Comparison of ENCODE assay signal across 10 cellular contexts in the genomic region with DNA sequence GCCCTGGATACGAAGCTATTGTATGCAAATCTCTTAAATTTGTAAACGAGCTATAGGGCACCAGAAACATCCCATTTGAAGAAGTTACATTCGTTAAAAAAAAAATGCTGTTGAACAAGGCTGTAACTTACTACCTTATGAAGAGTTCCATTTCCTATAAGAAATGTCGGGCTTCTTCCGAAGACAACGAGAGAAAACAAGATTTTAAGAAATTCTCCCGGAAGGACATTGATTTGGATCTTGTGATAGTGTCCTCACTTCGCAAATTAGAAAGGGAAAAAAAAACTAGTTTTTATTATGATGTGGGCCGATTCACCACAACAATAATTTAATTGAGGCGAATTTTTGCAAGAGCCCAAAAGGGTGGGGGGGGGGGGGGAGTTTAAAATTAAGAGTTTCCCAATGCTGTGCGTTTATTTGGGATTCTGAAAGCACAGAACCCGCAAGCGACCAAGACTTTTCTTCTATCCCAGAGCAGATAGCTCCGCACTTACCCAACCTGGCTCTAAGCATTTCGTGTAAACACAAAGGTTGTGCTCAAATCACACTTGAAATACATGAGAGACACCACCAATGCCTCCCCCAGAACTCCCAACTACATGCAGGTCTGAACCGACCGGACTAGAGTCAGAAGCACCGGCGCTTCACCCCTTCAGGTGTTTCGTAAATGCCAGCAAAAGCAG. TPM values are rescaled to one million over a fixed set of nuclear protein-coding genes. Genes with fewer than 3 reads are reported as not detected.
DNase-seq lines count a peak whose midpoint lies in the region; ATAC-seq, FAIRE-seq and TF ChIP-seq lines count a peak whose summit lies in the region.
"Had no signal": no experiment of that assay in that cellular context is flagged by ENCODE, and none has a peak within 500 bp of the region (broad histone marks: within the 10 kb centered on the region; RNA-seq: fewer than 3 reads in every experiment).

No MANE protein-coding gene starts in this region.

- FAIRE-seq in GM19239 (lab: Jason Lieb, UNC) = peak; percentile 39

- TF ChIP-seq POLR2A in prostate gland (IDR thresholded peaks at IDR 0.05) = no peak

- peaks cover 3% of the 10 kb centered on the region for H3K4me1 ChIP-seq in prostate gland (replicated peaks)

- H3K27ac ChIP-seq in prostate gland = peak overlapping the region in 1 of 2 donors; percentile 74
- H3K27ac ChIP-seq: thoracic aorta had no signal

- H3K36me3 ChIP-seq in prostate gland = no peaks in the 10 kb centered on the region
- H3K36me3 ChIP-seq: thoracic aorta had no signal

- H3K36me3 Mint-ChIP-seq in activated CD8-positive, alpha-beta T cell treated with anti-CD3 and anti-CD28 coated beads for 36 hours (ENCODE audit: low read depth) = peaks cover 2% of the 10 kb centered on the region

- POLR2A ChIA-PET in activated CD8-positive, alpha-beta T cell treated with anti-CD3 and anti-CD28 coated beads for 36 hours (lab: Charles Lee) = no interaction called here

- H3K27me3 ChIP-seq in prostate gland (replicated peaks; ENCODE audit: insufficient read depth) = no peaks in the 10 kb centered on the region

- peaks cover 10% of the 10 kb centered on the region for H3K4me1 Mint-ChIP-seq in activated CD8-positive, alpha-beta T cell treated with anti-CD3 and anti-CD28 coated beads for 36 hours (ENCODE audit: low read depth)

- H3K27ac Mint-ChIP-seq in activated CD8-positive, alpha-beta T cell treated with anti-CD3 and anti-CD28 coated beads for 36 hours = no peak overlapping the region
- H3K27ac Mint-ChIP-seq: activated naive CD4-positive, alpha-beta T cell treated with anti-CD3 and anti-CD28 coated beads, Interleukin-2, amount 50 U/mL, for 24 hours had no signal

- H3K27me3 Mint-ChIP-seq in activated CD8-positive, alpha-beta T cell treated with anti-CD3 and anti-CD28 coated beads for 36 hours = peaks cover 76% of the 10 kb centered on the region

- no peak overlapping the region for H3K4me3 Mint-ChIP-seq in activated CD8-positive, alpha-beta T cell treated with anti-CD3 and anti-CD28 coated beads for 36 hours
- H3K4me3 Mint-ChIP-seq: activated naive CD4-positive, alpha-beta T cell treated with anti-CD3 and anti-CD28 coated beads, Interleukin-2, amount 50 U/mL, for 24 hours had no signal

- ATAC-seq in HG02870 (IDR thresholded peaks at IDR 0.05; ENCODE audit: unreplicated experiment) = no peak
- no peak for ATAC-seq in activated CD8-positive, alpha-beta T cell treated with anti-CD3 and anti-CD28 coated beads for 36 hours

- CTCF ChIA-PET in activated CD8-positive, alpha-beta T cell treated with anti-CD3 and anti-CD28 coated beads for 36 hours (lab: Charles Lee) = no interaction called here

- DNase-seq in GM19239 (ENCODE audit: insufficient read length, low spot score) = no peak
- peak; percentile 7 for DNase-seq in RPMI8226
- no peak for DNase-seq in fibroblast of villous mesenchyme (ENCODE audit: low read depth)
- DNase-seq in prostate gland (ENCODE audit: low spot score) = no peak
- DNase-seq in activated CD4-positive, alpha-beta T cell treated with anti-CD3 and anti-CD28 coated beads for 1 hour = no peak
- no peak for DNase-seq in activated CD8-positive, alpha-beta T cell treated with anti-CD3 and anti-CD28 coated beads for 36 hours
- DNase-seq in glomerular visceral epithelial cell (ENCODE audit: extremely low spot score) = no peak

- WGBS in prostate gland = 56% methylated on average over 20 of the region's 20 CpGs

- peak overlapping the region; percentile 83 for H3K4me3 ChIP-seq in fibroblast of villous mesenchyme (ENCODE audit: low read depth, low read length)
- H3K4me3 ChIP-seq in prostate gland = peak overlapping the region; percentile 78 to 81

- TF ChIP-seq CTCF in fibroblast of villous mesenchyme (IDR thresholded peaks at IDR 0.05; ENCODE audit: insufficient read depth, low read depth, low read length) (no peak), prostate gland (IDR thresholded peaks at IDR 0.05) (no peak)
- TF ChIP-seq CTCF in activated CD8-positive, alpha-beta T cell treated with anti-CD3 and anti-CD28 coated beads for 36 hours (IDR thresholded peaks at IDR 0.05) = no peak

- no peaks in the 10 kb centered on the region for H3K9me3 Mint-ChIP-seq in activated CD8-positive, alpha-beta T cell treated with anti-CD3 and anti-CD28 coated beads for 36 hours
- H3K9me3 Mint-ChIP-seq: activated naive CD4-positive, alpha-beta T cell treated with anti-CD3 and anti-CD28 coated beads, Interleukin-2, amount 50 U/mL, for 24 hours had no signal

- intact Hi-C loops in prostate gland (cut with DNase I) = loop anchor here (10.0 kb wide), 1 partner anchor 1345 kb away; no protein-coding TSS in a partner anchor
- intact Hi-C loops in activated CD8-positive, alpha-beta T cell treated with anti-CD3 and anti-CD28 coated beads for 36 hours (cut with micrococcal nuclease) = no loop called here

- no peaks in the 10 kb centered on the region for H3K9me3 ChIP-seq in prostate gland
- H3K9me3 ChIP-seq: thoracic aorta had no signal

RNA-seq across cellular contexts. Expression of gene SOX9, which starts 1.4 kb away (rescaled TPM):
- total RNA-seq in fibroblast of villous mesenchyme (1.3 and 1.7 TPM in 2 replicates), prostate gland (100 to 1,000 TPM in 1 of 2 donors, 10 to 100 TPM in 1; 92.8 to 204 TPM)
- total RNA-seq in activated CD8-positive, alpha-beta T cell treated with anti-CD3 and anti-CD28 coated beads for 36 hours = not detected

Comparison
In these comparisons a context has a peak if more than half of its experiments do, and no peak if none do; other contexts are left out.
1. RNA of gene SOX9, which starts 1.4 kb away (total RNA-seq): 92.8 to 204 TPM in prostate gland; 1.3 to 1.7 TPM in fibroblast of villous mesenchyme and not detected in activated CD8-positive, alpha-beta T cell treated with anti-CD3 and anti-CD28 coated beads for 36 hours; every median in the first group is over 10 times any median in the second.